Comparison of ENCODE assay signal across 1 cellular context in the genomic region with DNA sequence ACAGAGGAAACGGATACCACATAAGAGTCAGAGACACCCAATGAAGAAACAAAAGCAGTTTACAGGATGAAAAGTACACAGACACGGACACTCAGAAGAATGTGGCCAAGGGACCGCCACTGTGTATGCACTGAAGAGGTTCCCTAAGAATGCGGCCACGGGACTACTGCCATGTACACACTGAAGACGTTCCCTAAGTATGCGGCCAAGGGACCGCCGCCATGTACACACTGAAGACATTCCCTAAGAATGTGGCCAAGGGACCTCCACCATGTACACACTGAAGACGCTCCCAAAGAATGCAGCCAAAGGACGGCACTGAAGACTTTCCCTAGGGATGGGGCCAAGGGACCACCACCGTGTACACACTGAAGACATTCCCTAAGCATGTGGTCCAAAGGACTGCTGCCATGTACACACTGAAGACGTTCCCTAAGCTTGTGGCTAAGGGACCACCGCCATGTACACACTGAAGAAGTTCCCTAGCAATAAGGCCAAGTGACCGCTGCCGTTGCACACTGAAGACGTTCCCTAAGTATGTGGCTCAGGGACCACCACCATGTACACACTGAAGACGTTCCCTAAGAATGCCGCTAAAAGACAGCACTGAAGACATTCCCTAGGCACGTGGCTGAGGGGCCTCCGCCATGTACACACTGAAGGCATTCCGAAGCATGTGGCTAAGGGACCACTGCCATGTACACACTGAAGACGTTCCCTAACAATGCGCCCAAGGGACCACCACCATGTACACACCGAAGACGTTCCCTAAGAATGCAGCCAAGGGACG.
TF ChIP-seq lines count a peak whose summit lies in the region.

No MANE protein-coding gene starts in this region.

TF ChIP-seq in K562, 482 proteins besides CTCF, POLR2A, EP300 and RAD21:
- no peak for TF ChIP-seq ADNP (tag; IDR thresholded peaks at IDR 0.05)
- TF ChIP-seq RBM34 (IDR thresholded peaks at IDR 0.05; ENCODE audit: borderline replicate concordance, insufficient read depth, low read length), result no peak
- TF ChIP-seq, protein P1, sequence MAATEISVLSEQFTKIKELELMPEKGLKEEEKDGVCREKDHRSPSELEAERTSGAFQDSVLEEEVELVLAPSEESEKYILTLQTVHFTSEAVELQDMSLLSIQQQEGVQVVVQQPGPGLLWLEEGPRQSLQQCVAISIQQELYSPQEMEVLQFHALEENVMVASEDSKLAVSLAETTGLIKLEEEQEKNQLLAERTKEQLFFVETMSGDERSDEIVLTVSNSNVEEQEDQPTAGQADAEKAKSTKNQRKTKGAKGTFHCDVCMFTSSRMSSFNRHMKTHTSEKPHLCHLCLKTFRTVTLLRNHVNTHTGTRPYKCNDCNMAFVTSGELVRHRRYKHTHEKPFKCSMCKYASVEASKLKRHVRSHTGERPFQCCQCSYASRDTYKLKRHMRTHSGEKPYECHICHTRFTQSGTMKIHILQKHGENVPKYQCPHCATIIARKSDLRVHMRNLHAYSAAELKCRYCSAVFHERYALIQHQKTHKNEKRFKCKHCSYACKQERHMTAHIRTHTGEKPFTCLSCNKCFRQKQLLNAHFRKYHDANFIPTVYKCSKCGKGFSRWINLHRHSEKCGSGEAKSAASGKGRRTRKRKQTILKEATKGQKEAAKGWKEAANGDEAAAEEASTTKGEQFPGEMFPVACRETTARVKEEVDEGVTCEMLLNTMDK (IDR thresholded peaks at IDR 0.05; ENCODE audit: borderline replicate concordance, insufficient read depth, low read depth, low read length, poor library complexity, severe bottlenecking), result no peak
- no peak for TF ChIP-seq PREB (CRISPR knock-in tag; IDR thresholded peaks at IDR 0.05)
- TF ChIP-seq, protein P2, sequence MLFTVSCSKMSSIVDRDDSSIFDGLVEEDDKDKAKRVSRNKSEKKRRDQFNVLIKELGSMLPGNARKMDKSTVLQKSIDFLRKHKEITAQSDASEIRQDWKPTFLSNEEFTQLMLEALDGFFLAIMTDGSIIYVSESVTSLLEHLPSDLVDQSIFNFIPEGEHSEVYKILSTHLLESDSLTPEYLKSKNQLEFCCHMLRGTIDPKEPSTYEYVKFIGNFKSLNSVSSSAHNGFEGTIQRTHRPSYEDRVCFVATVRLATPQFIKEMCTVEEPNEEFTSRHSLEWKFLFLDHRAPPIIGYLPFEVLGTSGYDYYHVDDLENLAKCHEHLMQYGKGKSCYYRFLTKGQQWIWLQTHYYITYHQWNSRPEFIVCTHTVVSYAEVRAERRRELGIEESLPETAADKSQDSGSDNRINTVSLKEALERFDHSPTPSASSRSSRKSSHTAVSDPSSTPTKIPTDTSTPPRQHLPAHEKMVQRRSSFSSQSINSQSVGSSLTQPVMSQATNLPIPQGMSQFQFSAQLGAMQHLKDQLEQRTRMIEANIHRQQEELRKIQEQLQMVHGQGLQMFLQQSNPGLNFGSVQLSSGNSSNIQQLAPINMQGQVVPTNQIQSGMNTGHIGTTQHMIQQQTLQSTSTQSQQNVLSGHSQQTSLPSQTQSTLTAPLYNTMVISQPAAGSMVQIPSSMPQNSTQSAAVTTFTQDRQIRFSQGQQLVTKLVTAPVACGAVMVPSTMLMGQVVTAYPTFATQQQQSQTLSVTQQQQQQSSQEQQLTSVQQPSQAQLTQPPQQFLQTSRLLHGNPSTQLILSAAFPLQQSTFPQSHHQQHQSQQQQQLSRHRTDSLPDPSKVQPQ (CRISPR knock-in tag; IDR thresholded peaks at IDR 0.05; ENCODE audit: borderline replicate concordance), result no peak
- no peak for TF ChIP-seq ZNF764 (CRISPR knock-in tag; IDR thresholded peaks at IDR 0.05; ENCODE audit: low read depth)
- no peak for TF ChIP-seq ZNF668 (CRISPR knock-in tag; IDR thresholded peaks at IDR 0.05)
- no peak for TF ChIP-seq OTX1 (CRISPR knock-in tag; IDR thresholded peaks at IDR 0.05)
- peak in 1 of 2 experiments; percentile 35; a peak in 1 of 4 replicates for TF ChIP-seq KDM1A (IDR thresholded peaks at IDR 0.05)
- TF ChIP-seq, protein P3, sequence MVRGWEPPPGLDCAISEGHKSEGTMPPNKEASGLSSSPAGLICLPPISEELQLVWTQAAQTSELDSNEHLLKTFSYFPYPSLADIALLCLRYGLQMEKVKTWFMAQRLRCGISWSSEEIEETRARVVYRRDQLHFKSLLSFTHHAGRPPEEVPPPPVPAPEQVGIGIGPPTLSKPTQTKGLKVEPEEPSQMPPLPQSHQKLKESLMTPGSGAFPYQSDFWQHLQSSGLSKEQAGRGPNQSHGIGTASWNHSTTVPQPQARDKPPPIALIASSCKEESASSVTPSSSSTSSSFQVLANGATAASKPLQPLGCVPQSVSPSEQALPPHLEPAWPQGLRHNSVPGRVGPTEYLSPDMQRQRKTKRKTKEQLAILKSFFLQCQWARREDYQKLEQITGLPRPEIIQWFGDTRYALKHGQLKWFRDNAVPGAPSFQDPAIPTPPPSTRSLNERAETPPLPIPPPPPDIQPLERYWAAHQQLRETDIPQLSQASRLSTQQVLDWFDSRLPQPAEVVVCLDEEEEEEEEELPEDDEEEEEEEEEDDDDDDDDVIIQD (CRISPR knock-in tag; IDR thresholded peaks at IDR 0.05), result no peak
- no peak for TF ChIP-seq KAT8 (IDR thresholded peaks at IDR 0.05; ENCODE audit: low read depth)
- no peak for TF ChIP-seq ZNF561 (CRISPR knock-in tag; conservative IDR thresholded peaks at IDR 0.05)
- no peak for TF ChIP-seq AFF4 (CRISPR knock-in tag; IDR thresholded peaks at IDR 0.05)
- TF ChIP-seq, protein P4, sequence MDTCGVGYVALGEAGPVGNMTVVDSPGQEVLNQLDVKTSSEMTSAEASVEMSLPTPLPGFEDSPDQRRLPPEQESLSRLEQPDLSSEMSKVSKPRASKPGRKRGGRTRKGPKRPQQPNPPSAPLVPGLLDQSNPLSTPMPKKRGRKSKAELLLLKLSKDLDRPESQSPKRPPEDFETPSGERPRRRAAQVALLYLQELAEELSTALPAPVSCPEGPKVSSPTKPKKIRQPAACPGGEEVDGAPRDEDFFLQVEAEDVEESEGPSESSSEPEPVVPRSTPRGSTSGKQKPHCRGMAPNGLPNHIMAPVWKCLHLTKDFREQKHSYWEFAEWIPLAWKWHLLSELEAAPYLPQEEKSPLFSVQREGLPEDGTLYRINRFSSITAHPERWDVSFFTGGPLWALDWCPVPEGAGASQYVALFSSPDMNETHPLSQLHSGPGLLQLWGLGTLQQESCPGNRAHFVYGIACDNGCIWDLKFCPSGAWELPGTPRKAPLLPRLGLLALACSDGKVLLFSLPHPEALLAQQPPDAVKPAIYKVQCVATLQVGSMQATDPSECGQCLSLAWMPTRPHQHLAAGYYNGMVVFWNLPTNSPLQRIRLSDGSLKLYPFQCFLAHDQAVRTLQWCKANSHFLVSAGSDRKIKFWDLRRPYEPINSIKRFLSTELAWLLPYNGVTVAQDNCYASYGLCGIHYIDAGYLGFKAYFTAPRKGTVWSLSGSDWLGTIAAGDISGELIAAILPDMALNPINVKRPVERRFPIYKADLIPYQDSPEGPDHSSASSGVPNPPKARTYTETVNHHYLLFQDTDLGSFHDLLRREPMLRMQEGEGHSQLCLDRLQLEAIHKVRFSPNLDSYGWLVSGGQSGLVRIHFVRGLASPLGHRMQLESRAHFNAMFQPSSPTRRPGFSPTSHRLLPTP (IDR thresholded peaks at IDR 0.05; ENCODE audit: borderline replicate concordance, extremely low read depth, insufficient read length), result no peak
- no peak for TF ChIP-seq ZNF324 (CRISPR knock-in tag; IDR thresholded peaks at IDR 0.05)
- TF ChIP-seq TEAD1 (CRISPR knock-in tag; IDR thresholded peaks at IDR 0.05), result no peak
- no peak for TF ChIP-seq CCNT2 (IDR thresholded peaks at IDR 0.05; ENCODE audit: borderline replicate concordance, extremely low read depth, insufficient read length, low read depth, low read length)
- no peak for TF ChIP-seq ZBED1 (IDR thresholded peaks at IDR 0.05)
- TF ChIP-seq, protein P5, sequence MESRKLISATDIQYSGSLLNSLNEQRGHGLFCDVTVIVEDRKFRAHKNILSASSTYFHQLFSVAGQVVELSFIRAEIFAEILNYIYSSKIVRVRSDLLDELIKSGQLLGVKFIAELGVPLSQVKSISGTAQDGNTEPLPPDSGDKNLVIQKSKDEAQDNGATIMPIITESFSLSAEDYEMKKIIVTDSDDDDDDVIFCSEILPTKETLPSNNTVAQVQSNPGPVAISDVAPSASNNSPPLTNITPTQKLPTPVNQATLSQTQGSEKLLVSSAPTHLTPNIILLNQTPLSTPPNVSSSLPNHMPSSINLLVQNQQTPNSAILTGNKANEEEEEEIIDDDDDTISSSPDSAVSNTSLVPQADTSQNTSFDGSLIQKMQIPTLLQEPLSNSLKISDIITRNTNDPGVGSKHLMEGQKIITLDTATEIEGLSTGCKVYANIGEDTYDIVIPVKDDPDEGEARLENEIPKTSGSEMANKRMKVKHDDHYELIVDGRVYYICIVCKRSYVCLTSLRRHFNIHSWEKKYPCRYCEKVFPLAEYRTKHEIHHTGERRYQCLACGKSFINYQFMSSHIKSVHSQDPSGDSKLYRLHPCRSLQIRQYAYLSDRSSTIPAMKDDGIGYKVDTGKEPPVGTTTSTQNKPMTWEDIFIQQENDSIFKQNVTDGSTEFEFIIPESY (CRISPR knock-in tag; IDR thresholded peaks at IDR 0.05), result peak; percentile 87
- no peak for TF ChIP-seq ZNF41 (CRISPR knock-in tag; conservative IDR thresholded peaks at IDR 0.05)
- TF ChIP-seq MYNN (IDR thresholded peaks at IDR 0.05), result no peak
- no peak for TF ChIP-seq MYNN (CRISPR knock-in tag; IDR thresholded peaks at IDR 0.05)
- TF ChIP-seq SRSF1 (IDR thresholded peaks at IDR 0.05; ENCODE audit: low read depth, low read length), result no peak
- peak in 1 of 2 experiments; percentile 93 for TF ChIP-seq NCOA2 (IDR thresholded peaks at IDR 0.05; ENCODE audit: partially characterized antibody in 2 of 2)
- TF ChIP-seq NCOA1 (IDR thresholded peaks at IDR 0.05; ENCODE audit: low read depth), result no peak
- TF ChIP-seq, protein P6, sequence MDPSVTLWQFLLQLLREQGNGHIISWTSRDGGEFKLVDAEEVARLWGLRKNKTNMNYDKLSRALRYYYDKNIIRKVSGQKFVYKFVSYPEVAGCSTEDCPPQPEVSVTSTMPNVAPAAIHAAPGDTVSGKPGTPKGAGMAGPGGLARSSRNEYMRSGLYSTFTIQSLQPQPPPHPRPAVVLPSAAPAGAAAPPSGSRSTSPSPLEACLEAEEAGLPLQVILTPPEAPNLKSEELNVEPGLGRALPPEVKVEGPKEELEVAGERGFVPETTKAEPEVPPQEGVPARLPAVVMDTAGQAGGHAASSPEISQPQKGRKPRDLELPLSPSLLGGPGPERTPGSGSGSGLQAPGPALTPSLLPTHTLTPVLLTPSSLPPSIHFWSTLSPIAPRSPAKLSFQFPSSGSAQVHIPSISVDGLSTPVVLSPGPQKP (CRISPR knock-in tag; IDR thresholded peaks at IDR 0.05), result no peak
- no peak for TF ChIP-seq KAT7 (CRISPR knock-in tag; IDR thresholded peaks at IDR 0.05; ENCODE audit: borderline replicate concordance)
